18 cellular contexts compared by ENCODE assay signal in genomic region chr1:36825226-36825625, GRCh38.
DNase-seq lines count a peak whose midpoint lies in the region; ATAC-seq, FAIRE-seq and TF ChIP-seq lines count a peak whose summit lies in the region.
"Had no signal": no experiment of that assay in that cellular context is flagged by ENCODE, and none has a peak within 500 bp of the region (broad histone marks: within the 10 kb centered on the region; RNA-seq: fewer than 3 reads in every experiment).

No MANE protein-coding gene starts in this region.

- intact Hi-C loops in spleen (cut with DNase I; ENCODE audit: low total_unique reads) (no loop called here), left colon (cut with DNase I, micrococcal nuclease) (no loop called here)

- no peak overlapping the region for H3K4ac ChIP-seq in H1 (replicated peaks; ENCODE audit: insufficient read length, low read depth, low read length)

- ATAC-seq in GM23338 (no peak), GM21360 (IDR thresholded peaks at IDR 0.05; ENCODE audit: unreplicated experiment) (no peak), left colon (no peak)
- ATAC-seq: CD8-positive, alpha-beta T cell; HCT116; HepG2 had no signal

- H3K9ac ChIP-seq in H1 (replicated peaks in 1 of 4; ENCODE audit: extremely low read depth in 1 of 4, low read depth in 3 of 4, low read length in 3 of 4) (no peak overlapping the region), neural progenitor cell (no peak overlapping the region)
- H3K9ac ChIP-seq: BLaER1 treated with 17β-estradiol and CSF1 and Interleukin-3, amounts not matched to agents 10 nM and 100 nM; GM23248 had no signal

- H3K36me3 ChIP-seq in GM23338 (ENCODE audit: insufficient read depth) (no peaks in the 10 kb centered on the region), H1 (ENCODE audit: control insufficient read depth in 2 of 4, insufficient read depth in 4 of 4, low read length in 3 of 4) (no peaks in the 10 kb centered on the region), neural progenitor cell (no peaks in the 10 kb centered on the region), spleen (no peaks in the 10 kb centered on the region)
- H3K36me3 ChIP-seq: BLaER1 treated with 17β-estradiol and CSF1 and Interleukin-3, amounts not matched to agents 10 nM and 100 nM had no signal

- H3K79me1 ChIP-seq in H1 (ENCODE audit: low read depth, low read length): no peaks in the 10 kb centered on the region

- H3K23ac ChIP-seq in H1 (ENCODE audit: insufficient read length): no peak overlapping the region

- H3K56ac ChIP-seq in H1 (replicated peaks; ENCODE audit: insufficient read length, low read depth, low read length): no peak overlapping the region

- TF ChIP-seq EP300 in H1 (IDR thresholded peaks at IDR 0.05; ENCODE audit: borderline replicate concordance in 1 of 2, low read depth in 2 of 2, low read length in 2 of 2): no peak

- POLR2A ChIA-PET in H1 (lab: Charles Lee; ENCODE audit: partially characterized antibody): no interaction called here

- H2BK15ac ChIP-seq in H1 (ENCODE audit: low read length): peak overlapping the region; percentile 31; the same call in 1 of the 2 replicates

- peak overlapping the region; percentile 82 for H2BK120ac ChIP-seq in H1 (replicated peaks; ENCODE audit: low read depth, low read length)

- H3K4me1 Mint-ChIP-seq in GM23338 (peaks cover 29% of the 10 kb centered on the region), neural progenitor cell (peaks cover 42% of the 10 kb centered on the region)
- no peaks in the 10 kb centered on the region for H3K4me1 Mint-ChIP-seq in activated T-cell treated with anti-CD3 and anti-CD28 coated beads, Interleukin-2, amount 50 U/mL, for 24 hours (ENCODE audit: low read depth)
- H3K4me1 Mint-ChIP-seq: IgD-negative memory B cell had no signal

- TF ChIP-seq POLR2A in H1 (IDR thresholded peaks at IDR 0.05; ENCODE audit: control extremely low read depth in 1 of 2, low read depth in 2 of 2, low read length in 2 of 2): no peak
- no peak for TF ChIP-seq POLR2A in spleen (IDR thresholded peaks at IDR 0.05)

- peak overlapping the region; percentile 70 for H4K91ac ChIP-seq in H1 (replicated peaks; ENCODE audit: insufficient read length, low read length)

- no peak overlapping the region for H3K14ac ChIP-seq in H1 (ENCODE audit: insufficient read length)

- no peak for DNase-seq in GM23338 (ENCODE audit: low spot score)
- no peak for DNase-seq in H1 (ENCODE audit: low read depth in 1 of 2, low spot score in 2 of 2)
- DNase-seq in neural progenitor cell (ENCODE audit: low spot score): no peak
- DNase-seq in spleen: peak; percentile 14
- no peak for DNase-seq in activated T-cell treated with anti-CD3 and anti-CD28 coated beads, Interleukin-2, amount 50 U/mL, for 24 hours
- DNase-seq in left colon: no peak
- DNase-seq: 8988T; Calu3; CD8-positive, alpha-beta T cell; DMS79 treated with DMSO at 0.1 percent for 48 hours; GF-D8; GM23248; H7 had no signal

- H3K9me2 ChIP-seq in GM23338 (ENCODE audit: insufficient read depth): peaks cover 20% of the 10 kb centered on the region

- H3K27ac ChIP-seq in GM23338 (ENCODE audit: low read depth) (no peak overlapping the region), H1 (ENCODE audit: low read depth, low read length) (no peak overlapping the region), neural progenitor cell (no peak overlapping the region), spleen (no peak overlapping the region)
- H3K27ac ChIP-seq: BLaER1 treated with 17β-estradiol and CSF1 and Interleukin-3, amounts not matched to agents 10 nM and 100 nM; GM23248 had no signal

- H3K79me2 ChIP-seq in GM23338 (replicated peaks; ENCODE audit: insufficient read depth) (no peaks in the 10 kb centered on the region), H1 (ENCODE audit: control insufficient read depth in 1 of 2, insufficient read depth in 2 of 2, low read length in 2 of 2) (no peaks in the 10 kb centered on the region), neural progenitor cell (ENCODE audit: low read depth) (no peaks in the 10 kb centered on the region)

- 0 out of 2 replicates have a peak overlapping the region, but pooled peaks have one; percentile 70 for H3K4me2 ChIP-seq in GM23338
- H3K4me2 ChIP-seq in H1 (ENCODE audit: insufficient read depth in 1 of 2, low read depth in 2 of 2, low read length in 2 of 2): no peak overlapping the region
- H3K4me2 ChIP-seq in neural progenitor cell: no peak overlapping the region

- peak overlapping the region; percentile 20; the same call in 1 of the 2 replicates for H2AK5ac ChIP-seq in H1 (ENCODE audit: low read depth, low read length)

- H2AFZ ChIP-seq in GM23338 (no peak overlapping the region), H1 (ENCODE audit: low read length) (no peak overlapping the region), neural progenitor cell (replicated peaks) (no peak overlapping the region)
- H2AFZ ChIP-seq: GM23248 had no signal

- H3K4me1 ChIP-seq in GM23338 (ENCODE audit: insufficient read depth) (peaks cover 17% of the 10 kb centered on the region), H1 (replicated peaks in 1 of 4; ENCODE audit: control insufficient read depth in 3 of 4, insufficient read depth in 4 of 4, low read length in 3 of 4) (peaks cover 5 to 17% (median 13%) of the 10 kb centered on the region in 4 experiments), neural progenitor cell (peaks cover 15% of the 10 kb centered on the region), spleen (no peaks in the 10 kb centered on the region)

- H3K36me3 Mint-ChIP-seq in GM23338 (ENCODE audit: low read depth): peaks cover 2% of the 10 kb centered on the region; the same call in 2 of the 3 replicates
- peaks cover 1% of the 10 kb centered on the region for H3K36me3 Mint-ChIP-seq in neural progenitor cell
- H3K36me3 Mint-ChIP-seq in activated T-cell treated with anti-CD3 and anti-CD28 coated beads, Interleukin-2, amount 50 U/mL, for 24 hours (ENCODE audit: low read depth): no peaks in the 10 kb centered on the region
- H3K36me3 Mint-ChIP-seq: CD8-positive, alpha-beta T cell; IgD-negative memory B cell had no signal

- CTCF ChIA-PET in H1 (lab: Charles Lee; ENCODE audit: partially characterized antibody): interaction anchor here (1.0 to 1.4 kb wide), 2 partner anchors 35 to 39 kb away, joined by 3 to 4 read pairs; no protein-coding TSS in a partner anchor

- H3K27ac Mint-ChIP-seq in GM23338 (no peak overlapping the region; the same call in 1 of the 2 replicates), neural progenitor cell (peak overlapping the region; percentile 86)
- no peak overlapping the region for H3K27ac Mint-ChIP-seq in activated T-cell treated with anti-CD3 and anti-CD28 coated beads, Interleukin-2, amount 50 U/mL, for 24 hours
- H3K27ac Mint-ChIP-seq: CD8-positive, alpha-beta T cell; IgD-negative memory B cell had no signal

- H3K18ac ChIP-seq in H1 (ENCODE audit: extremely low read depth, low read length): peak overlapping the region; percentile 87; the same call in 1 of the 2 replicates

- H3K27me3 Mint-ChIP-seq in GM23338 (ENCODE audit: insufficient read depth, low read depth, poor library complexity) (peaks cover 22% of the 10 kb centered on the region), neural progenitor cell (ENCODE audit: insufficient read depth, low read depth) (peaks cover 13% of the 10 kb centered on the region)
- H3K27me3 Mint-ChIP-seq in activated T-cell treated with anti-CD3 and anti-CD28 coated beads, Interleukin-2, amount 50 U/mL, for 24 hours: peaks cover 10% of the 10 kb centered on the region

- no peaks in the 10 kb centered on the region for H3K23me2 ChIP-seq in H1 (ENCODE audit: low read depth, low read length)

- H3K4me3 ChIP-seq in GM23338: no peak overlapping the region
- no peak overlapping the region for H3K4me3 ChIP-seq in H1 (ENCODE audit: extremely low read depth in 1 of 4, insufficient read depth in 2 of 4, low read depth in 3 of 4, low read length in 4 of 4)
- no peak overlapping the region for H3K4me3 ChIP-seq in neural progenitor cell
- no peak overlapping the region for H3K4me3 ChIP-seq in spleen
- H3K4me3 ChIP-seq: BLaER1 treated with 17β-estradiol and CSF1 and Interleukin-3, amounts not matched to agents 10 nM and 100 nM; GM23248 had no signal

- no peak overlapping the region for H3K4me3 Mint-ChIP-seq in GM23338
- H3K4me3 Mint-ChIP-seq in neural progenitor cell: no peak overlapping the region
- H3K4me3 Mint-ChIP-seq in activated T-cell treated with anti-CD3 and anti-CD28 coated beads, Interleukin-2, amount 50 U/mL, for 24 hours: no peak overlapping the region
- H3K4me3 Mint-ChIP-seq: CD8-positive, alpha-beta T cell had no signal

- WGBS in H1 (ENCODE audit: extremely low coverage in 1 of 2, insufficient coverage in 1 of 2, insufficient read length in 1 of 2, insufficient replicate concordance in 2 of 2, low coverage in 1 of 2, low lambda C conversion rate in 2 of 2, missing lambda C conversion rate in 1 of 2), 2 experiments: 95% methylated on average over 6 of the region's 6 CpGs; no CpG with 5 or more reads in 1 of the 2 experiments
- WGBS in spleen, 5 donors: 84 to 92% (median 88%) methylated on average over 6 of the region's 6 CpGs

- H4K5ac ChIP-seq in H1 (ENCODE audit: insufficient read length, low read depth, low read length): no peak overlapping the region

- H3K27me3 ChIP-seq in GM23338 (ENCODE audit: insufficient read depth) (no peaks in the 10 kb centered on the region), H1 (replicated peaks in 1 of 4; ENCODE audit: control insufficient read depth in 3 of 4, extremely low read depth in 1 of 4, insufficient read depth in 3 of 4, low read length in 3 of 4) (no peaks in the 10 kb centered on the region), neural progenitor cell (no peaks in the 10 kb centered on the region), spleen (replicated peaks in 1 of 7) (peaks cover 0 to 34% (median 0%) of the 10 kb centered on the region in 7 donors)
- H3K27me3 ChIP-seq: BLaER1 treated with 17β-estradiol and CSF1 and Interleukin-3, amounts not matched to agents 10 nM and 100 nM had no signal

- peak overlapping the region; percentile 87; the same call in 1 of the 2 replicates for H2BK20ac ChIP-seq in H1 (ENCODE audit: low read length)

- H2BK5ac ChIP-seq in H1 (ENCODE audit: low read depth, low read length): peak overlapping the region; percentile 87; the same call in 1 of the 2 replicates

- H4K20me1 ChIP-seq in GM23338 (replicated peaks; ENCODE audit: insufficient read depth): no peaks in the 10 kb centered on the region
- H4K20me1 ChIP-seq in H1 (replicated peaks in 1 of 2; ENCODE audit: control insufficient read depth in 1 of 2, insufficient read depth in 2 of 2, low read length in 2 of 2): no peaks in the 10 kb centered on the region
- no peaks in the 10 kb centered on the region for H4K20me1 ChIP-seq in neural progenitor cell (ENCODE audit: low read depth)
- H4K20me1 ChIP-seq: BLaER1 treated with 17β-estradiol and CSF1 and Interleukin-3, amounts not matched to agents 10 nM and 100 nM had no signal

- H3F3A ChIP-seq in GM23338 (replicated peaks; ENCODE audit: low read depth) (no peaks in the 10 kb centered on the region), neural progenitor cell (ENCODE audit: low read depth) (peaks cover 16% of the 10 kb centered on the region)

- H3K9me3 ChIP-seq in H1 (ENCODE audit: insufficient read depth in 2 of 2, low read depth in 1 of 2, low read length in 1 of 2) (no peaks in the 10 kb centered on the region), neural progenitor cell (ENCODE audit: low read depth) (no peaks in the 10 kb centered on the region), spleen (no peaks in the 10 kb centered on the region)
- H3K9me3 ChIP-seq: BLaER1 treated with 17β-estradiol and CSF1 and Interleukin-3, amounts not matched to agents 10 nM and 100 nM had no signal

- TF ChIP-seq CTCF in GM23338 (conservative IDR thresholded peaks at IDR 0.05; ENCODE audit: low read depth in 2 of 2) (no peak), H1 (IDR thresholded peaks at IDR 0.05; ENCODE audit: control extremely low read depth in 1 of 3, insufficient read depth in 1 of 3, low read depth in 1 of 3, low read length in 3 of 3) (no peak), neural progenitor cell (IDR thresholded peaks at IDR 0.05) (no peak), spleen (IDR thresholded peaks at IDR 0.05 in 8 of 11, conservative IDR thresholded peaks at IDR 0.05 in 3 of 11) (no peak)

- no peaks in the 10 kb centered on the region for H3K9me3 Mint-ChIP-seq in GM23338
- peaks cover 5% of the 10 kb centered on the region for H3K9me3 Mint-ChIP-seq in neural progenitor cell
- H3K9me3 Mint-ChIP-seq in activated T-cell treated with anti-CD3 and anti-CD28 coated beads, Interleukin-2, amount 50 U/mL, for 24 hours: no peaks in the 10 kb centered on the region
- H3K9me3 Mint-ChIP-seq: CD8-positive, alpha-beta T cell; IgD-negative memory B cell had no signal

- H4K8ac ChIP-seq in H1 (ENCODE audit: extremely low read depth, insufficient read depth, low read length): no peak overlapping the region

- FAIRE-seq in H1 (lab: Jason Lieb, UNC): no peak
- FAIRE-seq: HepG2 had no signal

- H2BK12ac ChIP-seq in H1 (ENCODE audit: low read depth, low read length): peak overlapping the region; percentile 99

- TF ChIP-seq RAD21 in H1 (IDR thresholded peaks at IDR 0.05 in 1 of 2, conservative IDR thresholded peaks at IDR 0.05 in 1 of 2; ENCODE audit: low read depth in 2 of 2, low read length in 2 of 2): no peak
